ENCODE assay signal across 1 cellular context in genomic region chr1:41044197-41044596, GRCh38.
TF ChIP-seq lines count a peak whose summit lies in the region.

No MANE protein-coding gene starts in this region.

TF ChIP-seq in SK-N-SH treated with all-trans-retinoic acid at 6 μM for 48 hours, 23 proteins besides CTCF, POLR2A, EP300 and RAD21 (continued from another document):
- TF ChIP-seq POU6F1 (CRISPR knock-in tag; IDR thresholded peaks at IDR 0.05; ENCODE audit: borderline replicate concordance, low read depth) (no peak), ARNTL (CRISPR knock-in tag; IDR thresholded peaks at IDR 0.05; ENCODE audit: borderline replicate concordance, low read depth) (no peak), PPARA (CRISPR knock-in tag; IDR thresholded peaks at IDR 0.05; ENCODE audit: borderline replicate concordance) (no peak), GLIS3 (CRISPR knock-in tag; IDR thresholded peaks at IDR 0.05) (no peak), ISL1 (CRISPR knock-in tag; IDR thresholded peaks at IDR 0.05) (no peak), BACH2 (CRISPR knock-in tag; IDR thresholded peaks at IDR 0.05; ENCODE audit: borderline replicate concordance) (no peak), RARB (CRISPR knock-in tag; IDR thresholded peaks at IDR 0.05) (no peak), PATZ1 (CRISPR knock-in tag; IDR thresholded peaks at IDR 0.05; ENCODE audit: borderline replicate concordance) (no peak), OSR1 (CRISPR knock-in tag; IDR thresholded peaks at IDR 0.05) (no peak), ESRRG (CRISPR knock-in tag; IDR thresholded peaks at IDR 0.05) (no peak)
